In the genomic region with DNA sequence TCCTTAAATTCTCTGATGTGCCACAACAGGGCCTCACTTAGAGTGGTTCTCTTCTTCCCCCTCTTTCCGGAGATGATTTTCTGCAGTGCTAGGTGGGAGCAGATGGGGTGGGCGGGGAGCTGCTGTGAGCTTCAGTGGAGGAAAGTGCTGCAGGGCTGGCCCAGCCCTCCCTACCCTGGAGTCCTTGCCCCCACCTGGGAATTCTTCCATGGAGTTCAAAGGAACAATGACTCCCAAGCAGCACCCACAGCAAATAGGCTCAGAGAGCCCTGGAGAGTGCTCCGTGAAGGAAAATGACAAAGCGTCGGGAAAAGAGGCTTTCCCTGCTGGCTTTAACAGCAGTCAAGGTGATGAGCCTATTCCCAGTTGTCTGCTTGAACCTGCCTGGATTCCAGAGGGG, we compare ENCODE assay signal across 26 cellular contexts. TPM values are rescaled to one million over a fixed set of nuclear protein-coding genes. Genes with fewer than 3 reads are reported as not detected.
"Had no signal": no experiment of that assay in that cellular context is flagged by ENCODE, and none has a peak within 500 bp of the region (broad histone marks: within the 10 kb centered on the region; RNA-seq: fewer than 3 reads in every experiment).

No MANE protein-coding gene starts in this region.

- H3K36me3 Mint-ChIP-seq: activated CD4-positive, alpha-beta memory T cell treated with anti-CD3 and anti-CD28 coated beads for 36 hours; activated naive CD4-positive, alpha-beta T cell treated with anti-CD3 and anti-CD28 coated beads, Interleukin-2, amount 50 U/mL, for 24 hours; naive thymus-derived CD4-positive, alpha-beta T cell had no signal

- DNase-seq: activated CD4-positive, alpha-beta memory T cell treated with anti-CD3 and anti-CD28 coated beads for 36 hours; activated CD4-positive, alpha-beta T cell treated with anti-CD3 and anti-CD28 coated beads for 4 hours; activated CD4-positive, CD25-positive, alpha-beta regulatory T cell; activated gamma-delta T cell treated with Interleukin-2 at 50 U/mL for 16 hours; activated T-cell treated with anti-CD3 and anti-CD28 coated beads, Interleukin-2, amount 50 U/mL, for 1 hour; body of pancreas; effector CD4-positive, alpha-beta T cell; erythroblast; foreskin keratinocyte; immature natural killer cell; naive thymus-derived CD4-positive, alpha-beta T cell; occipital lobe; stimulated activated CD4-positive, alpha-beta T cell treated with anti-CD3 and anti-CD28 coated beads, Interleukin-4, amount 100 ng/mL, for 1 hour; stimulated activated naive CD4-positive, alpha-beta T cell; upper lobe of right lung had no signal

- H3K27me3 Mint-ChIP-seq: dendritic cell treated with granulocyte-macrophage colony-stimulating factor and Interleukin-4, amounts not matched to agents 40 ng/mL and 50 ng/mL, for 4 days had no signal

- H3K4me3 Mint-ChIP-seq: activated CD4-positive, alpha-beta memory T cell treated with anti-CD3 and anti-CD28 coated beads for 36 hours; activated naive CD4-positive, alpha-beta T cell treated with anti-CD3 and anti-CD28 coated beads, Interleukin-2, amount 50 U/mL, for 24 hours; dendritic cell treated with granulocyte-macrophage colony-stimulating factor and Interleukin-4, amounts not matched to agents 40 ng/mL and 50 ng/mL, for 4 days; immature natural killer cell; naive thymus-derived CD4-positive, alpha-beta T cell; neural crest cell; T-helper 1 cell treated with Interleukin-12 subunit alpha and Interleukin-12 subunit beta and Interleukin-4 antibody, amounts not matched to agents 30 μg/mL and 1 μg/mL, for 36 hours had no signal

- H3K27ac ChIP-seq: body of pancreas, cardiac muscle cell, foreskin keratinocyte, hepatocyte, upper lobe of right lung had no signal

- FAIRE-seq: endometrium had no signal

- H3K27ac Mint-ChIP-seq: activated CD4-positive, alpha-beta memory T cell treated with anti-CD3 and anti-CD28 coated beads for 36 hours; activated naive CD4-positive, alpha-beta T cell treated with anti-CD3 and anti-CD28 coated beads, Interleukin-2, amount 50 U/mL, for 24 hours; dendritic cell treated with granulocyte-macrophage colony-stimulating factor and Interleukin-4, amounts not matched to agents 40 ng/mL and 50 ng/mL, for 4 days; immature natural killer cell; naive thymus-derived CD4-positive, alpha-beta T cell; T-helper 1 cell treated with Interleukin-12 subunit alpha and Interleukin-12 subunit beta and Interleukin-4 antibody, amounts not matched to agents 30 μg/mL and 1 μg/mL, for 36 hours had no signal

- H3K9me3 Mint-ChIP-seq: activated CD4-positive, alpha-beta memory T cell treated with anti-CD3 and anti-CD28 coated beads for 36 hours; dendritic cell treated with granulocyte-macrophage colony-stimulating factor and Interleukin-4, amounts not matched to agents 40 ng/mL and 50 ng/mL, for 4 days; immature natural killer cell had no signal

RNA-seq across cellular contexts. Expression of a gene that starts 28.8 kb away (rescaled TPM):
- total RNA-seq: chondrocyte, foreskin keratinocyte, hepatocyte, left lobe of liver, neural crest cell, renal cortical epithelial cell, smooth muscle cell had no signal
